Comparison of ENCODE assay signal across 27 cellular contexts in genomic region chr3:38006031-38006430, GRCh38. TPM values are rescaled to one million over a fixed set of nuclear protein-coding genes. Genes with fewer than 3 reads are reported as not detected.
DNase-seq lines count a peak whose midpoint lies in the region; ATAC-seq and TF ChIP-seq lines count a peak whose summit lies in the region.
"Had no signal": no experiment of that assay in that cellular context is flagged by ENCODE, and none has a peak within 500 bp of the region (broad histone marks: within the 10 kb centered on the region; RNA-seq: fewer than 3 reads in every experiment).

No MANE protein-coding gene starts in this region.

- no peak overlapping the region for H2AFZ ChIP-seq in neuronal stem cell (ENCODE audit: low read length)
- no peak overlapping the region for H2AFZ ChIP-seq in OCI-LY7 (ENCODE audit: low read length)

- H3K4me2 ChIP-seq in neuronal stem cell (ENCODE audit: insufficient read depth, low read length, poor library complexity, severe bottlenecking) (no peak overlapping the region), OCI-LY7 (ENCODE audit: low read length) (no peak overlapping the region)
- H3K4me2 ChIP-seq: BLaER1 had no signal

- no peak overlapping the region for H3K18ac ChIP-seq in neuronal stem cell (ENCODE audit: low read length)

- no peaks in the 10 kb centered on the region for H3K9me3 ChIP-seq in neuronal stem cell (replicated peaks in 1 of 2; ENCODE audit: control insufficient read depth in 2 of 2, insufficient read depth in 1 of 2, low read depth in 1 of 2, low read length in 2 of 2)
- no peaks in the 10 kb centered on the region for H3K9me3 ChIP-seq in testis
- no peaks in the 10 kb centered on the region for H3K9me3 ChIP-seq in OCI-LY7 (ENCODE audit: low read length)
- H3K9me3 ChIP-seq: BLaER1, MG63, thoracic aorta had no signal

- H3K4me3 ChIP-seq in neuronal stem cell (ENCODE audit: low read length in 2 of 2) (no peak overlapping the region), testis (no peak overlapping the region), OCI-LY7 (ENCODE audit: low read depth, low read length, poor library complexity, severe bottlenecking) (no peak overlapping the region)
- H3K4me3 ChIP-seq: BLaER1, MG63, thoracic aorta had no signal

- no peaks in the 10 kb centered on the region for H4K20me1 ChIP-seq in OCI-LY7 (ENCODE audit: insufficient read depth, low read length)

- no peak overlapping the region for H2BK15ac ChIP-seq in neuronal stem cell (ENCODE audit: low read length)

- peaks cover 44 to 60% of the 10 kb centered on the region in 2 donors for H3K36me3 ChIP-seq in neuronal stem cell (replicated peaks in 1 of 2; ENCODE audit: control insufficient read depth in 2 of 2, insufficient read depth in 2 of 2, low read length in 2 of 2)
- no peaks in the 10 kb centered on the region for H3K36me3 ChIP-seq in testis (ENCODE audit: low read depth, missing control alignments)
- peaks cover 31% of the 10 kb centered on the region for H3K36me3 ChIP-seq in OCI-LY7 (ENCODE audit: insufficient read depth, low read length)
- H3K36me3 ChIP-seq: MG63 had no signal

- H2AK5ac ChIP-seq in neuronal stem cell (ENCODE audit: low read depth, low read length), result peak overlapping the region; percentile 78

- no peaks in the 10 kb centered on the region for H3K9me2 ChIP-seq in OCI-LY7 (ENCODE audit: insufficient read depth, low read length)

- TF ChIP-seq CTCF in VCaP (conservative IDR thresholded peaks at IDR 0.05) (no peak), testis (IDR thresholded peaks at IDR 0.05) (no peak), OCI-LY7 (conservative IDR thresholded peaks at IDR 0.05; ENCODE audit: low read length) (no peak)

- H3K27me3 ChIP-seq in neuronal stem cell (ENCODE audit: control insufficient read depth in 3 of 3, insufficient read depth in 3 of 3, low read depth in 1 of 3, low read length in 3 of 3) (no peaks in the 10 kb centered on the region), testis (no peaks in the 10 kb centered on the region)
- H3K27me3 ChIP-seq: BLaER1, MG63 had no signal

- peak overlapping the region; percentile 53 for H3K23ac ChIP-seq in neuronal stem cell (ENCODE audit: low read depth, low read length, poor library complexity)

- no peaks in the 10 kb centered on the region for H3K79me2 ChIP-seq in OCI-LY7 (ENCODE audit: insufficient read depth, low read depth, low read length)

- intact Hi-C loops in testis (cut with DNase I; ENCODE audit: low total_unique reads) (loop anchor here (10.0 kb wide), 1 partner anchor 151 kb away; no protein-coding TSS in a partner anchor), OCI-LY7 (cut with micrococcal nuclease; ENCODE audit: unreplicated experiment) (no loop called here)

- no peak overlapping the region for H3K4ac ChIP-seq in neuronal stem cell (ENCODE audit: low read length)

- CTCF ChIA-PET in OCI-LY7 (lab: Charles Lee; ENCODE audit: unreplicated experiment), result no interaction called here

- no peaks in the 10 kb centered on the region for H3K79me1 ChIP-seq in neuronal stem cell (ENCODE audit: low read depth, low read length)

- no peak overlapping the region for H4K91ac ChIP-seq in neuronal stem cell (ENCODE audit: low read depth, low read length, poor library complexity)

- H3K27ac ChIP-seq in VCaP, result peak overlapping the region; percentile 69; the same call in 1 of the 2 replicates
- H3K27ac ChIP-seq in cingulate gyrus (ENCODE audit: low read depth, low read length), result peak overlapping the region; percentile 90
- no peak overlapping the region for H3K27ac ChIP-seq in neuronal stem cell (replicated peaks; ENCODE audit: low read length)
- H3K27ac ChIP-seq in testis, result peak overlapping the region; percentile 75 to 78
- no peak overlapping the region for H3K27ac ChIP-seq in OCI-LY7 (ENCODE audit: low read depth, low read length, poor library complexity, severe bottlenecking)
- H3K27ac ChIP-seq: BLaER1, thoracic aorta had no signal

- H2BK12ac ChIP-seq in neuronal stem cell (ENCODE audit: low read length), result no peak overlapping the region

- DNase-seq in neuronal stem cell (ENCODE audit: low spot score), result no peak
- no peak for DNase-seq in testis
- DNase-seq in OCI-LY7 (ENCODE audit: low spot score), result no peak
- DNase-seq: activated CD4-positive, alpha-beta T cell treated with anti-CD3 and anti-CD28 coated beads, Interleukin-2, amount 50 U/mL, for 48 hours; activated CD4-positive, CD25-positive, alpha-beta regulatory T cell treated with anti-CD3 and anti-CD28 coated beads, Interleukin-2, amount 50 U/mL, for 72 hours; activated naive CD8-positive, alpha-beta T cell treated with anti-CD3 and anti-CD28 coated beads, Interleukin-2, amount 50 U/mL, for 24 hours; activated T-cell treated with anti-CD3 and anti-CD28 coated beads, Interleukin-2, amount 50 U/mL, for 48 hours; dermis blood vessel endothelial cell; DMS53; H9; KG1; mesendoderm; MG63; NCI-H1105; NCI-H187; NCI-H2171; OCI-M1; stimulated activated CD4-positive, alpha-beta T cell treated with anti-CD3 and anti-CD28 coated beads, Interleukin-12 subunit alpha, Interleukin-12 subunit beta, amount 100 ng/mL, for 4 hours; stimulated activated CD4-positive, alpha-beta T cell treated with anti-CD3 and anti-CD28 coated beads, Interleukin-4, amount 100 ng/mL, for 24 hours had no signal

- H3K4me1 ChIP-seq in neuronal stem cell (ENCODE audit: control insufficient read depth in 2 of 2, insufficient read depth in 1 of 2, low read depth in 1 of 2, low read length in 2 of 2) (peaks cover 9 to 13% of the 10 kb centered on the region in 2 donors), testis (peaks cover 37% of the 10 kb centered on the region), OCI-LY7 (ENCODE audit: insufficient read depth, low read length, poor library complexity, severe bottlenecking) (no peaks in the 10 kb centered on the region)
- H3K4me1 ChIP-seq: BLaER1 had no signal

- H2BK5ac ChIP-seq in neuronal stem cell (ENCODE audit: low read length), result peak overlapping the region; percentile 21

- H4K8ac ChIP-seq in neuronal stem cell (ENCODE audit: low read depth, low read length), result no peak overlapping the region

- POLR2A ChIA-PET in OCI-LY7 (lab: Charles Lee), result no interaction called here

- no peak for TF ChIP-seq POLR2A in testis (IDR thresholded peaks at IDR 0.05)

- H2BK120ac ChIP-seq in neuronal stem cell (ENCODE audit: low read depth, low read length), result no peak overlapping the region

- H3K9ac ChIP-seq in neuronal stem cell (ENCODE audit: low read depth, low read length, poor library complexity), result no peak overlapping the region
- H3K9ac ChIP-seq: BLaER1 had no signal

- BruUV-seq in OCI-LY7 (replicated peaks; lab: Mats Ljungman, UMichigan), result no TSS peak

- H3K14ac ChIP-seq in neuronal stem cell (ENCODE audit: low read length), result no peak overlapping the region

- WGBS in neuronal stem cell (ENCODE audit: extremely low coverage in 2 of 2, insufficient read length in 2 of 2, insufficient replicate concordance in 1 of 2), 2 donors, result no CpG with 5 or more reads among the region's 5 CpGs
- 91 to 98% methylated on average over 4 to 5 of the region's 5 CpGs for WGBS in testis, 2 donors

- no peak for ATAC-seq in HG03565 (IDR thresholded peaks at IDR 0.05; ENCODE audit: unreplicated experiment)
- no peak for ATAC-seq in GM19035 (IDR thresholded peaks at IDR 0.05; ENCODE audit: unreplicated experiment)
- ATAC-seq: activated naive CD8-positive, alpha-beta T cell treated with anti-CD3 and anti-CD28 coated beads, Interleukin-2, amount 50 U/mL, for 24 hours; sciatic nerve; SK-N-SH treated with all-trans-retinoic acid at 6 μM for 48 hours had no signal

RNA-seq across cellular contexts. Expression of gene VILL, which starts 15.4 kb away (rescaled TPM):
- polyA plus RNA-seq in neuronal stem cell (2013, experiment 1 of 2), result 2.0 TPM
- polyA plus RNA-seq in neuronal stem cell (2013, experiment 2 of 2), result 1.7 TPM
- total RNA-seq in testis (10 to 100 TPM; 16.3 to 17.4 TPM), OCI-LY7 (2022) (13.2 and 13.5 TPM in 2 replicates)
- 9.5 TPM for polyA plus RNA-seq in testis (ENCODE audit: insufficient read depth, low read depth, low replicate concordance)
- total RNA-seq in OCI-LY7 (2014; rRNA removed; shearing (Covaris generic)), result 23.5 and 24.5 TPM in 2 replicates

RNA-seq across cellular contexts. Expression of gene PLCD1, which starts 23.4 kb away (rescaled TPM):
- 41.7 TPM for polyA plus RNA-seq in neuronal stem cell (2013, experiment 1 of 2)
- 41.2 TPM for polyA plus RNA-seq in neuronal stem cell (2013, experiment 2 of 2)
- total RNA-seq in testis, result 100 to 1,000 TPM; 155 to 228 TPM
- polyA plus RNA-seq in testis (ENCODE audit: insufficient read depth, low read depth, low replicate concordance), result 88.4 TPM
- total RNA-seq in OCI-LY7 (2014; rRNA removed; shearing (Covaris generic)), result 5.8 and 10.4 TPM in 2 replicates
- 7.7 and 11.8 TPM in 2 replicates for total RNA-seq in OCI-LY7 (2022)

RNA-seq across cellular contexts. Expression of gene DLEC1, which starts 33.0 kb away (rescaled TPM):
- polyA plus RNA-seq in neuronal stem cell (2013, experiment 1 of 2), result 2.5 TPM
- polyA plus RNA-seq in neuronal stem cell (2013, experiment 2 of 2), result 2.5 TPM
- total RNA-seq in testis (10 to 100 TPM; 32.3 to 40.8 TPM), OCI-LY7 (2022) (0.11 TPM in 1 of 2 replicates, not detected in the other)
- 36.9 TPM for polyA plus RNA-seq in testis (ENCODE audit: insufficient read depth, low read depth, low replicate concordance)
- 0.13 TPM in 1 of 2 replicates, not detected in the other for total RNA-seq in OCI-LY7 (2014; rRNA removed; shearing (Covaris generic))

Comparison
In these comparisons a context has a peak if more than half of its experiments do, and no peak if none do; other contexts are left out.
1. H3K27ac ChIP-seq: peak in VCaP (single experiment), cingulate gyrus (single experiment) and testis (2 of 2); none in neuronal stem cell (single experiment) and OCI-LY7 (single experiment).
2. RNA of gene PLCD1, which starts 23.4 kb away (total RNA-seq): 155 to 228 TPM in testis; 5.8 to 11.8 TPM in OCI-LY7; every median in the first group is over 10 times any median in the second.
3. RNA of gene DLEC1, which starts 33.0 kb away (total RNA-seq): 32.3 to 40.8 TPM in testis; 0.11 to 0.13 TPM in OCI-LY7; every median in the first group is over 10 times any median in the second.